In genomic region chr3:125960066-125960424, GRCh38 we compare ENCODE assay signal across 18 cellular contexts. TPM values are rescaled to one million over a fixed set of nuclear protein-coding genes. Genes with fewer than 3 reads are reported as not detected.
DNase-seq lines count a peak whose midpoint lies in the region; ATAC-seq, FAIRE-seq and TF ChIP-seq lines count a peak whose summit lies in the region.
"Had no signal": no experiment of that assay in that cellular context is flagged by ENCODE, and none has a peak within 500 bp of the region (broad histone marks: within the 10 kb centered on the region; RNA-seq: fewer than 3 reads in every experiment).

No MANE protein-coding gene starts in this region.

- ATAC-seq in SK-N-SH treated with all-trans-retinoic acid at 6 μM for 48 hours = no peak
- ATAC-seq in aorta (ENCODE audit: low FRiP score) = peak; percentile 4

- no peaks in the 10 kb centered on the region for H4K20me1 ChIP-seq in SK-N-SH (ENCODE audit: insufficient read depth)
- H4K20me1 ChIP-seq: BLaER1 had no signal

- TF ChIP-seq CTCF in SK-N-SH (IDR thresholded peaks at IDR 0.05) = no peak
- TF ChIP-seq CTCF in esophagus muscularis mucosa (IDR thresholded peaks at IDR 0.05) = no peak
- no peak for TF ChIP-seq CTCF in vagina (IDR thresholded peaks at IDR 0.05)

- no peak for TF ChIP-seq RAD21 in SK-N-SH (IDR thresholded peaks at IDR 0.05; ENCODE audit: low read length)

- no peak overlapping the region for H3K4me2 ChIP-seq in SK-N-SH
- H3K4me2 ChIP-seq: BLaER1 had no signal

- H3K9me3 ChIP-seq in SK-N-SH = no peaks in the 10 kb centered on the region
- peaks cover 0 to 3% (median 0%) of the 10 kb centered on the region in 4 donors for H3K9me3 ChIP-seq in esophagus muscularis mucosa
- H3K9me3 ChIP-seq in aorta (ENCODE audit: control insufficient read depth, low read length) = peaks cover 1% of the 10 kb centered on the region
- no peaks in the 10 kb centered on the region for H3K9me3 ChIP-seq in vagina
- H3K9me3 ChIP-seq: Caco-2 had no signal

- CTCF ChIA-PET in SK-N-SH (lab: Yijun Ruan, JAX) = interaction anchor here (1.0 kb wide), 1 partner anchor 12 kb away, joined by 3 read pairs; no protein-coding TSS in a partner anchor

- H3K36me3 ChIP-seq in SK-N-SH (replicated peaks in 1 of 2; ENCODE audit: control insufficient read depth in 1 of 2, insufficient read depth in 2 of 2, low read length in 1 of 2) (no peaks in the 10 kb centered on the region), esophagus muscularis mucosa (no peaks in the 10 kb centered on the region), aorta (ENCODE audit: control insufficient read depth in 1 of 2, insufficient read depth in 2 of 2, low read length in 1 of 2) (no peaks in the 10 kb centered on the region), vagina (no peaks in the 10 kb centered on the region)
- H3K36me3 ChIP-seq: BLaER1 had no signal

- POLR2A ChIA-PET in SK-N-SH (lab: Yijun Ruan, JAX) = no interaction called here

- TF ChIP-seq POLR2A in GM12892 (IDR thresholded peaks at IDR 0.05; ENCODE audit: low read depth, low read length) = no peak
- TF ChIP-seq POLR2A in esophagus muscularis mucosa (IDR thresholded peaks at IDR 0.05; ENCODE audit: low read depth) = no peak
- TF ChIP-seq POLR2A in vagina (IDR thresholded peaks at IDR 0.05) = no peak

- no peak overlapping the region for H3K4me3 ChIP-seq in SK-N-SH (ENCODE audit: low read depth in 2 of 2, low read length in 1 of 2)
- H3K4me3 ChIP-seq in esophagus muscularis mucosa = no peak overlapping the region
- H3K4me3 ChIP-seq in aorta (ENCODE audit: low read length in 2 of 2) = no peak overlapping the region
- no peak overlapping the region for H3K4me3 ChIP-seq in vagina
- H3K4me3 ChIP-seq: BLaER1 had no signal

- no peak overlapping the region for H3K9ac ChIP-seq in SK-N-SH
- H3K9ac ChIP-seq: BLaER1 had no signal

- TF ChIP-seq EP300 in SK-N-SH (IDR thresholded peaks at IDR 0.05; ENCODE audit: borderline replicate concordance in 1 of 2, low read depth in 1 of 2, low read length in 1 of 2) (no peak), esophagus muscularis mucosa (IDR thresholded peaks at IDR 0.05) (no peak)

- H3K27ac ChIP-seq in SK-N-SH (ENCODE audit: low read depth in 2 of 2, low read length in 1 of 2) (no peak overlapping the region), esophagus muscularis mucosa (replicated peaks in 1 of 4) (no peak overlapping the region), aorta (ENCODE audit: low read depth in 1 of 2, low read length in 2 of 2) (no peak overlapping the region), vagina (no peak overlapping the region)
- H3K27ac ChIP-seq: 22Rv1, BLaER1 had no signal

- H3K4me1 ChIP-seq in SK-N-SH (ENCODE audit: control insufficient read depth in 1 of 2, insufficient read depth in 2 of 2, low read depth in 1 of 2, low read length in 1 of 2) (no peaks in the 10 kb centered on the region), esophagus muscularis mucosa (peaks cover 0 to 10% (median 1%) of the 10 kb centered on the region in 4 donors), aorta (ENCODE audit: control insufficient read depth in 1 of 2, insufficient read depth in 2 of 2, low read length in 2 of 2) (no peaks in the 10 kb centered on the region), vagina (no peaks in the 10 kb centered on the region)
- H3K4me1 ChIP-seq: Caco-2 had no signal

- peak; percentile 13 for DNase-seq in SK-N-SH
- DNase-seq in GM12892 (ENCODE audit: insufficient read length) = peak; percentile 7
- peak; percentile 87 for DNase-seq in esophagus muscularis mucosa (ENCODE audit: extremely low spot score)
- no peak for DNase-seq in aorta
- no peak for DNase-seq in vagina (ENCODE audit: extremely low spot score in 2 of 2)
- no peak for DNase-seq in GF-D8 (lab: John Stamatoyannopoulos, UW)
- DNase-seq: AML-193; Caco-2; CD8-positive, alpha-beta memory T cell; GOT3; HCEC 1CT; HFFc6 had no signal

- no peak overlapping the region for H2AFZ ChIP-seq in SK-N-SH (ENCODE audit: low read depth)

- intact Hi-C loops in esophagus muscularis mucosa (cut with DNase I) = no loop called here
- intact Hi-C loops in aorta (cut with DNase I) = no loop called here
- intact Hi-C loops in vagina (cut with DNase I) = no loop called here

- no peak for FAIRE-seq in GM12892 (lab: Jason Lieb, UNC)
- FAIRE-seq: GM12891, HTR-8/SVneo had no signal

- H3F3A ChIP-seq in SK-N-SH (replicated peaks; ENCODE audit: insufficient read depth) = no peaks in the 10 kb centered on the region

- no peaks in the 10 kb centered on the region for H3K27me3 ChIP-seq in SK-N-SH (ENCODE audit: insufficient read depth)
- H3K27me3 ChIP-seq in esophagus muscularis mucosa = peaks cover 0 to 68% (median 4%) of the 10 kb centered on the region in 4 donors
- no peaks in the 10 kb centered on the region for H3K27me3 ChIP-seq in aorta (ENCODE audit: control insufficient read depth in 1 of 2, insufficient read depth in 2 of 2, low read length in 1 of 2)
- H3K27me3 ChIP-seq in vagina = peaks cover 4% of the 10 kb centered on the region
- H3K27me3 ChIP-seq: BLaER1 had no signal

- no peaks in the 10 kb centered on the region for H3K9me2 ChIP-seq in SK-N-SH

- no peaks in the 10 kb centered on the region for H3K79me2 ChIP-seq in SK-N-SH (ENCODE audit: insufficient read depth)

- 25% methylated on average over 1 of the region's 14 CpGs for WGBS in SK-N-SH (ENCODE audit: low lambda C conversion rate)
- WGBS in esophagus muscularis mucosa = 98% methylated on average over 12 of the region's 14 CpGs
- 95 to 98% methylated on average over 14 of the region's 14 CpGs for WGBS in aorta, 2 donors

TF ChIP-seq in SK-N-SH, 30 proteins besides CTCF, POLR2A, EP300 and RAD21:
- TF ChIP-seq CHD2 (IDR thresholded peaks at IDR 0.05; ENCODE audit: low read length, partially characterized antibody) (no peak), JUND (IDR thresholded peaks at IDR 0.05) (no peak), FOXM1 (IDR thresholded peaks at IDR 0.05; ENCODE audit: low read depth) (no peak)

TF ChIP-seq in SK-N-SH treated with all-trans-retinoic acid at 6 μM for 48 hours, 23 proteins besides CTCF, POLR2A, EP300 and RAD21:
- TF ChIP-seq ZFP30 (CRISPR knock-in tag; IDR thresholded peaks at IDR 0.05) (no peak), ISL1 (CRISPR knock-in tag; IDR thresholded peaks at IDR 0.05) (no peak), TOX (CRISPR knock-in tag; IDR thresholded peaks at IDR 0.05; ENCODE audit: borderline replicate concordance) (no peak), GLIS3 (CRISPR knock-in tag; IDR thresholded peaks at IDR 0.05) (no peak), SNAI2 (CRISPR knock-in tag; IDR thresholded peaks at IDR 0.05) (no peak), ZC3H10 (CRISPR knock-in tag; IDR thresholded peaks at IDR 0.05) (no peak), POU6F1 (CRISPR knock-in tag; IDR thresholded peaks at IDR 0.05; ENCODE audit: borderline replicate concordance, low read depth) (no peak), TCF4 (CRISPR knock-in tag; IDR thresholded peaks at IDR 0.05; ENCODE audit: borderline replicate concordance) (no peak), ARNTL (CRISPR knock-in tag; IDR thresholded peaks at IDR 0.05; ENCODE audit: borderline replicate concordance, low read depth) (no peak), BACH2 (CRISPR knock-in tag; IDR thresholded peaks at IDR 0.05; ENCODE audit: borderline replicate concordance) (no peak)

RNA-seq across cellular contexts. Expression of gene ROPN1B, which starts 8.9 kb away (rescaled TPM):
- polyA plus RNA-seq in SK-N-SH (2012; rRNA removed) = not detected in 2 replicates
- polyA plus RNA-seq in SK-N-SH (2012; cell fraction: cytosol; rRNA removed) = not detected in 2 replicates
- not detected in 2 replicates for polyA plus RNA-seq in SK-N-SH (2012; cell fraction: nucleus; rRNA removed)
- not detected for polyA plus RNA-seq in GM12892 (2012; ENCODE audit: missing spikeins)
- under 1 TPM in 1 of 4 donors, not detected in 3; 0.52 TPM for total RNA-seq in esophagus muscularis mucosa
- under 1 TPM in 1 of 2 donors, not detected in 1; 0.48 TPM for total RNA-seq in aorta
- 1 to 10 TPM in 1 of 2 donors, under 1 TPM in 1; 0.28 to 2.6 TPM for polyA plus RNA-seq in aorta
- not detected for total RNA-seq in vagina
- total RNA-seq: A673; Caco-2; CD8-positive, alpha-beta memory T cell; HFFc6 had no signal
- polyA plus RNA-seq: CD8-positive, alpha-beta memory T cell had no signal

Comparison
In these comparisons a context has a peak if more than half of its experiments do, and no peak if none do; other contexts are left out.
1. DNase-seq: peak in SK-N-SH (single experiment), GM12892 (single experiment) and esophagus muscularis mucosa (single experiment); none in aorta (0 of 2), vagina (0 of 2) and GF-D8 (single experiment).